In genomic region chr19:48509467-48510194, GRCh38 we compare ENCODE assay signal across 11 cellular contexts. TPM values are rescaled to one million over a fixed set of nuclear protein-coding genes. Genes with fewer than 3 reads are reported as not detected.
A peak's percentile ranks its signal among the peaks of the same experiment; 100 is the strongest.
DNase-seq lines count a peak whose midpoint lies in the region; ATAC-seq and TF ChIP-seq lines count a peak whose summit lies in the region.
"Had no signal": no experiment of that assay in that cellular context is flagged by ENCODE, and none has a peak within 500 bp of the region (broad histone marks: within the 10 kb centered on the region; RNA-seq: fewer than 3 reads in every experiment).

No MANE protein-coding gene starts in this region.

- peak overlapping the region; percentile 25 for H2AK9ac ChIP-seq in IMR-90 (replicated peaks; ENCODE audit: low read depth, low read length, poor library complexity)

- intact Hi-C loops in IMR-90 (cut with micrococcal nuclease): loop anchor here (5.0 kb wide), 1 partner anchor 43 kb away; the partner anchor contains the start of gene SULT2B1

- TF ChIP-seq RAD21 in IMR-90 (IDR thresholded peaks at IDR 0.05; ENCODE audit: low read length): no peak

- no CpG with 5 or more reads among the region's 12 CpGs for WGBS in IMR-90 (ENCODE audit: extremely low coverage in 2 of 2, insufficient read length in 1 of 2), 2 experiments

- no peak overlapping the region for H2AK5ac ChIP-seq in IMR-90 (ENCODE audit: low read depth, low read length)

- peak overlapping the region in 3 of 5 experiments; percentile 65 to 96 (median 92) for H3K4me3 Mint-ChIP-seq in brain

- H3K4me1 Mint-ChIP-seq in brain: peaks cover 21% of the 10 kb centered on the region

- dilution Hi-C loops in IMR-90 (cut with HindIII; ENCODE audit: low sequenced_read_pairs, unreplicated experiment): no loop called here

- no peak overlapping the region for H3K4me2 ChIP-seq in IMR-90 (ENCODE audit: low read depth, low read length)

- in situ Hi-C loops in IMR-90 (cut with MboI; ENCODE audit: low sequenced_read_pairs): loop anchor here (5.0 kb wide), 1 partner anchor 73 kb away; no protein-coding TSS in a partner anchor

- no peak overlapping the region for H3K4ac ChIP-seq in IMR-90 (ENCODE audit: low read depth, low read length)

- H3K36me3 Mint-ChIP-seq in brain: peaks cover 36% of the 10 kb centered on the region
- H3K36me3 Mint-ChIP-seq: natural killer cell treated with Interleukin-12 subunit alpha and Interleukin-12 subunit beta and Interleukin-15 and Interleukin-18, amount 100 ng/mL, for 72 hours had no signal

- H4K5ac ChIP-seq in IMR-90 (ENCODE audit: low read depth, low read length): no peak overlapping the region

- no peak overlapping the region for H2BK5ac ChIP-seq in IMR-90 (ENCODE audit: low read depth, low read length, poor library complexity, severe bottlenecking)

- no peak overlapping the region for H4K8ac ChIP-seq in IMR-90 (ENCODE audit: low read depth in 2 of 2, low read length in 2 of 2)

- no peak overlapping the region for H3K56ac ChIP-seq in IMR-90 (ENCODE audit: extremely low read depth, insufficient read depth, low read length)

- peak overlapping the region in 3 of 5 experiments; percentile 14 to 95 (median 93) for H3K27ac Mint-ChIP-seq in brain

- peaks cover 11% of the 10 kb centered on the region for H3K27me3 Mint-ChIP-seq in brain
- H3K27me3 Mint-ChIP-seq: natural killer cell treated with Interleukin-12 subunit alpha and Interleukin-12 subunit beta and Interleukin-15 and Interleukin-18, amount 100 ng/mL, for 72 hours had no signal

- H3K4me1 ChIP-seq in IMR-90 (ENCODE audit: control insufficient read depth, insufficient read depth, low read length): no peaks in the 10 kb centered on the region

- no peak overlapping the region for H3K23ac ChIP-seq in IMR-90 (ENCODE audit: low read depth, low read length)

- DNase-seq in EH (ENCODE audit: low read depth) (peak; percentile 42), IMR-90 (no peak), myocyte (ENCODE audit: low read depth) (peak; percentile 12), EL (no peak), foreskin melanocyte (no peak), hepatic stellate cell (ENCODE audit: low spot score) (no peak)
- DNase-seq: NCI-H510A had no signal

- H3K36me3 ChIP-seq in IMR-90 (ENCODE audit: control insufficient read depth, insufficient read depth, low read length): no peaks in the 10 kb centered on the region

- no TSS peak for BruUV-seq in IMR-90 (replicated peaks; lab: Mats Ljungman, UMichigan)

- H4K20me1 ChIP-seq in IMR-90 (ENCODE audit: insufficient read depth, low read length): no peaks in the 10 kb centered on the region

- no peak overlapping the region for H2BK15ac ChIP-seq in IMR-90 (ENCODE audit: low read depth, low read length)

- peaks cover 25% of the 10 kb centered on the region for H3K27me3 ChIP-seq in IMR-90 (ENCODE audit: control insufficient read depth, insufficient read depth, low read length)

- H4K91ac ChIP-seq in IMR-90 (ENCODE audit: insufficient read depth, low read depth, low read length): no peak overlapping the region

- ATAC-seq in IMR-90 (ENCODE audit: low read depth) (no peak), HG03432 (IDR thresholded peaks at IDR 0.05; ENCODE audit: unreplicated experiment) (no peak)

- no peak overlapping the region for H3K27ac ChIP-seq in IMR-90 (ENCODE audit: insufficient read depth, low read length)

- no peak overlapping the region for H3K4me3 ChIP-seq in IMR-90 (ENCODE audit: insufficient read depth, low read depth, low read length)

- no peak overlapping the region for H2BK120ac ChIP-seq in IMR-90 (ENCODE audit: low read depth, low read length)

- no peak overlapping the region for H3K9ac ChIP-seq in IMR-90 (ENCODE audit: low read depth, low read length)

- no peak for TF ChIP-seq POLR2A in IMR-90 (IDR thresholded peaks at IDR 0.05; ENCODE audit: low read depth, low read length)

- no peaks in the 10 kb centered on the region for H3K9me1 ChIP-seq in IMR-90 (ENCODE audit: insufficient read depth, low read length)

- H3K18ac ChIP-seq in IMR-90 (ENCODE audit: low read depth, low read length): no peak overlapping the region

- H2BK20ac ChIP-seq in IMR-90 (ENCODE audit: low read depth, low read length): no peak overlapping the region

- H3K14ac ChIP-seq in IMR-90 (replicated peaks; ENCODE audit: low read depth, low read length): no peak overlapping the region

- peak overlapping the region; percentile 48 for H2AFZ ChIP-seq in IMR-90 (replicated peaks; ENCODE audit: low read length, poor library complexity)

- H3K79me1 ChIP-seq in IMR-90 (ENCODE audit: low read depth in 1 of 2, low read length in 2 of 2): no peaks in the 10 kb centered on the region

- POLR2A ChIA-PET in IMR-90 (lab: Charles Lee; ENCODE audit: unreplicated experiment): no interaction called here

- TF ChIP-seq CTCF in IMR-90 (conservative IDR thresholded peaks at IDR 0.05; ENCODE audit: low read depth, low read length): no peak
- no peak for TF ChIP-seq CTCF in brain (conservative IDR thresholded peaks at IDR 0.05)

- no peaks in the 10 kb centered on the region for H3K9me3 Mint-ChIP-seq in brain
- H3K9me3 Mint-ChIP-seq: natural killer cell treated with Interleukin-12 subunit alpha and Interleukin-12 subunit beta and Interleukin-15 and Interleukin-18, amount 100 ng/mL, for 72 hours had no signal

- no peaks in the 10 kb centered on the region for H3K9me3 ChIP-seq in IMR-90 (ENCODE audit: control insufficient read depth, insufficient read depth, low read length)

- CTCF ChIA-PET in IMR-90 (lab: Yijun Ruan, JAX): interaction anchor here (0.6 kb wide), 1 partner anchor 9 kb away, joined by 4 read pairs; no protein-coding TSS in a partner anchor

TF ChIP-seq in IMR-90, 13 proteins besides CTCF, POLR2A, EP300 and RAD21:
- no peak for TF ChIP-seq CHD1 (IDR thresholded peaks at IDR 0.05; ENCODE audit: low read depth, low read length)
- TF ChIP-seq MAFK (IDR thresholded peaks at IDR 0.05; ENCODE audit: low read depth, low read length): no peak
- no peak for TF ChIP-seq RFX5 (IDR thresholded peaks at IDR 0.05; ENCODE audit: low read depth, low read length)
- TF ChIP-seq MXI1 (IDR thresholded peaks at IDR 0.05; ENCODE audit: borderline replicate concordance, low read depth, low read length): no peak
- TF ChIP-seq RCOR1 (IDR thresholded peaks at IDR 0.05; ENCODE audit: insufficient replicate concordance, low read length): no peak
- TF ChIP-seq NFE2L2 (IDR thresholded peaks at IDR 0.05; ENCODE audit: low read depth, low read length): no peak
- no peak for TF ChIP-seq CEBPB (IDR thresholded peaks at IDR 0.05; ENCODE audit: low read depth, low read length)
- no peak for TF ChIP-seq ELK1 (IDR thresholded peaks at IDR 0.05; ENCODE audit: borderline replicate concordance, low read depth, low read length)
- no peak for TF ChIP-seq SMC3 (IDR thresholded peaks at IDR 0.05; ENCODE audit: low read depth, low read length)
- TF ChIP-seq USF2 (IDR thresholded peaks at IDR 0.05; ENCODE audit: low read depth, low read length): no peak
- TF ChIP-seq BHLHE40 (IDR thresholded peaks at IDR 0.05; ENCODE audit: low read depth, low read length): no peak
- no peak for TF ChIP-seq MAZ (IDR thresholded peaks at IDR 0.05; ENCODE audit: borderline replicate concordance, low read depth, low read length)
- no peak for TF ChIP-seq FOS (IDR thresholded peaks at IDR 0.05; ENCODE audit: low read depth, low read length)

RNA-seq across cellular contexts. Expression of gene LMTK3, which starts 2.0 kb away (rescaled TPM):
- total RNA-seq in IMR-90 (2012; rRNA removed): 0.18 TPM in 1 of 2 replicates, not detected in the other
- 0.60 and 0.87 TPM in 2 replicates for polyA plus RNA-seq in IMR-90 (2012; rRNA removed)
- polyA plus RNA-seq in IMR-90 (2012; cell fraction: cytosol; rRNA removed): 0.70 and 0.79 TPM in 2 replicates
- 2.9 and 5.0 TPM in 2 replicates for polyA plus RNA-seq in IMR-90 (2012; cell fraction: nucleus; rRNA removed; ENCODE audit: low replicate concordance)
- polyA plus RNA-seq in brain (ENCODE audit: insufficient read depth, low read depth, low replicate concordance): 27.6 TPM
- 0.05 and 0.26 TPM in 2 replicates for total RNA-seq in myocyte
- polyA plus RNA-seq in myocyte (2012): 0.20 TPM

RNA-seq across cellular contexts. Expression of gene CYTH2, which starts 40.5 kb away (rescaled TPM):
- total RNA-seq in IMR-90 (2012; rRNA removed) (35.8 and 38.3 TPM in 2 replicates), myocyte (50.8 and 60.6 TPM in 2 replicates)
- polyA plus RNA-seq in IMR-90 (2012; rRNA removed) (56.1 and 62.0 TPM in 2 replicates), brain (ENCODE audit: insufficient read depth, low read depth, low replicate concordance) (108 TPM)
- 49.6 and 59.9 TPM in 2 replicates for polyA plus RNA-seq in IMR-90 (2012; cell fraction: cytosol; rRNA removed)
- 149 and 158 TPM in 2 replicates for polyA plus RNA-seq in IMR-90 (2012; cell fraction: nucleus; rRNA removed; ENCODE audit: low replicate concordance)
- polyA plus RNA-seq in myocyte (2012): 62.5 TPM

RNA-seq across cellular contexts. Expression of gene SULT2B1, which starts 42.3 kb away (rescaled TPM):
- total RNA-seq in IMR-90 (2012; rRNA removed): not detected in 2 replicates
- 0.09 TPM in 1 of 2 replicates, not detected in the other for polyA plus RNA-seq in IMR-90 (2012; rRNA removed)
- 0.08 TPM in 1 of 2 replicates, not detected in the other for polyA plus RNA-seq in IMR-90 (2012; cell fraction: cytosol; rRNA removed)
- polyA plus RNA-seq in IMR-90 (2012; cell fraction: nucleus; rRNA removed; ENCODE audit: low replicate concordance): 0.13 and 0.23 TPM in 2 replicates
- polyA plus RNA-seq in brain (ENCODE audit: insufficient read depth, low read depth, low replicate concordance): 3.5 TPM
- not detected in 2 replicates for total RNA-seq in myocyte
- polyA plus RNA-seq in myocyte (2012): 0.15 TPM
- total RNA-seq: fibroblast of villous mesenchyme; natural killer cell treated with Interleukin-12 subunit alpha and Interleukin-12 subunit beta and Interleukin-15 and Interleukin-18, amount 100 ng/mL, for 72 hours had no signal

RNA-seq across cellular contexts. Expression of gene KCNJ14, which starts 54.3 kb away (rescaled TPM):
- total RNA-seq in IMR-90 (2012; rRNA removed) (under 0.01 and 0.18 TPM in 2 replicates), myocyte (0.73 and 0.96 TPM in 2 replicates)
- polyA plus RNA-seq in IMR-90 (2012; rRNA removed) (0.34 and 0.39 TPM in 2 replicates), brain (ENCODE audit: insufficient read depth, low read depth, low replicate concordance) (0.80 TPM)
- 0.11 and 0.29 TPM in 2 replicates for polyA plus RNA-seq in IMR-90 (2012; cell fraction: cytosol; rRNA removed)
- 2.0 and 4.1 TPM in 2 replicates for polyA plus RNA-seq in IMR-90 (2012; cell fraction: nucleus; rRNA removed; ENCODE audit: low replicate concordance)
- polyA plus RNA-seq in myocyte (2012): 1.1 TPM

Comparison
In these comparisons a context has a peak if more than half of its experiments do, and no peak if none do; other contexts are left out.
1. DNase-seq: peak in EH (single experiment) and myocyte (single experiment); none in IMR-90 (single experiment), EL (single experiment), foreskin melanocyte (single experiment) and hepatic stellate cell (single experiment).